In the genomic region with DNA sequence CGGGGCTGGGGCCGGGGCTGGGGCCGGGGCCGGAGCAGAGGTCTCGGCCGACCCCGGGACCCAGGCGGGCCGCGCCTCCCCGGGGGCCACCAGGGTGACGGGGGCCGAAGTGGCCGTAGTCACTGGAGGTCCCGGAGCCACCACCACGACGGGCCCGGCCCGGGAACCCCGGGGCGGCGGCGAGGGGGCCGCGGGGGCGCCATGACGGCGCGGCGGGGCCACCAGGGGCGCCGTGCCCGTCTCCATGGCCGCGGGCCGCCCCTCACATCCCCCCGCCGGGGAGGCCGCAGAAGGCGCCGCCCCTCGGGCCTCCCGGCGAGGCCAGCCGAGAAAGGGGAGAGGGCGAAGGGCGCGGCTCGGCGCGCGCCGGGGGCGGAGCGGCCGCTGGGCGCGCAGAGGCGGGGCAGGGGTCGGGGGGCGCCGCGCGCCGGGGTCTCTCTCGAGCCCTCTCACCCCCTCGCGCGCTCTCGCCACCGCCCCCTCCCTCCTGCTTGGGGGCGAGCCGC, we compare ENCODE assay signal across 8 cellular contexts. TPM values are rescaled to one million over a fixed set of nuclear protein-coding genes. Genes with fewer than 3 reads are reported as not detected.
DNase-seq lines count a peak whose midpoint lies in the region; ATAC-seq lines count a peak whose summit lies in the region.

No MANE protein-coding gene starts in this region.

- H3K79me1 ChIP-seq in mesenchymal stem cell (replicated peaks; ENCODE audit: low read length, poor library complexity, severe bottlenecking), result no peaks in the 10 kb centered on the region

- H4K8ac ChIP-seq in mesenchymal stem cell (ENCODE audit: low read length), result peak overlapping the region; percentile 31

- H3K27ac ChIP-seq in angular gyrus (ENCODE audit: low read depth, low read length), result peak overlapping the region; percentile 57
- no peak overlapping the region for H3K27ac ChIP-seq in mesenchymal stem cell (ENCODE audit: low read length, poor library complexity, severe bottlenecking)

- no peak overlapping the region for H2BK15ac ChIP-seq in mesenchymal stem cell (ENCODE audit: low read depth, poor library complexity, severe bottlenecking)

- peak overlapping the region; percentile 71 to 98 for H3K4me3 ChIP-seq in mesenchymal stem cell (ENCODE audit: insufficient read depth in 1 of 2, low read depth in 1 of 2, low read length in 2 of 2)

- H3K36me3 ChIP-seq in mesenchymal stem cell (ENCODE audit: control insufficient read depth in 1 of 2, insufficient read depth in 2 of 2, low read depth in 1 of 2, low read length in 2 of 2), result peaks cover 10 to 16% of the 10 kb centered on the region in 2 experiments

- H3K4me1 ChIP-seq in mesenchymal stem cell (ENCODE audit: control insufficient read depth, insufficient read depth, low read depth, low read length), result peaks cover 22% of the 10 kb centered on the region

- H4K91ac ChIP-seq in mesenchymal stem cell (ENCODE audit: low read length), result peak overlapping the region; percentile 29

- no peak overlapping the region for H2BK12ac ChIP-seq in mesenchymal stem cell (ENCODE audit: low read length in 2 of 2)

- no peaks in the 10 kb centered on the region for H3K27me3 ChIP-seq in mesenchymal stem cell (ENCODE audit: control insufficient read depth in 1 of 2, insufficient read depth in 1 of 2, low read length in 2 of 2)

- H3K9me3 ChIP-seq in mesenchymal stem cell (ENCODE audit: control insufficient read depth, low read length), result no peaks in the 10 kb centered on the region

- peak overlapping the region; percentile 93 for H3K4me2 ChIP-seq in mesenchymal stem cell (ENCODE audit: low read length, poor library complexity, severe bottlenecking)

- DNase-seq in mesenchymal stem cell (no peak), DMS114 treated with DMSO at 0.1 percent for 48 hours (lab: John Stamatoyannopoulos, UW; ENCODE audit: unreplicated experiment) (no peak), NCI-H1694 treated with DMSO at 0.1 percent for 48 hours (lab: John Stamatoyannopoulos, UW) (no peak), NCI-H2081 treated with DMSO at 0.1 percent for 48 hours (lab: John Stamatoyannopoulos, UW) (no peak), NCI-H146 (lab: John Stamatoyannopoulos, UW) (no peak)

- no peak overlapping the region for H2AK5ac ChIP-seq in mesenchymal stem cell (ENCODE audit: low read length, severe bottlenecking)

- no peak overlapping the region for H3K18ac ChIP-seq in mesenchymal stem cell (ENCODE audit: low read depth in 1 of 2, low read length in 2 of 2)

- no peak overlapping the region for H2AFZ ChIP-seq in mesenchymal stem cell (ENCODE audit: low read depth, low read length)

- WGBS in mesenchymal stem cell, result 2% methylated on average over 18 of the region's 73 CpGs

- peak; percentile 6 for ATAC-seq in GM18858 (IDR thresholded peaks at IDR 0.05; ENCODE audit: unreplicated experiment)
- ATAC-seq in HG03045 (IDR thresholded peaks at IDR 0.05; ENCODE audit: unreplicated experiment), result peak; percentile 0

- H3K4ac ChIP-seq in mesenchymal stem cell (ENCODE audit: low read depth in 1 of 2, low read length in 2 of 2), result peak overlapping the region in 1 of 2 experiments; percentile 81

- H2BK5ac ChIP-seq in mesenchymal stem cell (ENCODE audit: low read depth, low read length, poor library complexity, severe bottlenecking), result no peak overlapping the region

- no peak overlapping the region for H3K23ac ChIP-seq in mesenchymal stem cell (ENCODE audit: low read length in 2 of 2)

- H3K14ac ChIP-seq in mesenchymal stem cell (ENCODE audit: low read length in 2 of 2), result no peak overlapping the region

- peak overlapping the region; percentile 89 for H3K9ac ChIP-seq in mesenchymal stem cell (ENCODE audit: low read length)

- H2BK120ac ChIP-seq in mesenchymal stem cell (ENCODE audit: low read depth, low read length), result peak overlapping the region; percentile 66

RNA-seq across cellular contexts. Expression of gene TBC1D10B, which starts 0.3 kb away (rescaled TPM):
- 23.4 TPM for polyA plus RNA-seq in mesenchymal stem cell (2013, experiment 1 of 2)
- polyA plus RNA-seq in mesenchymal stem cell (2013, experiment 2 of 2), result 21.8 TPM

RNA-seq across cellular contexts. Expression of gene MYL11, which starts 4.6 kb away (rescaled TPM):
- 1.7 TPM for polyA plus RNA-seq in mesenchymal stem cell (2013, experiment 1 of 2)
- 3.1 TPM for polyA plus RNA-seq in mesenchymal stem cell (2013, experiment 2 of 2)

RNA-seq across cellular contexts. Expression of gene SEPTIN1, which starts 12.4 kb away (rescaled TPM):
- 1.3 TPM for polyA plus RNA-seq in mesenchymal stem cell (2013, experiment 1 of 2)
- polyA plus RNA-seq in mesenchymal stem cell (2013, experiment 2 of 2), result 1.3 TPM

RNA-seq across cellular contexts. Expression of gene CD2BP2, which starts 14.9 kb away (rescaled TPM):
- polyA plus RNA-seq in mesenchymal stem cell (2013, experiment 1 of 2), result 41.7 TPM
- 43.6 TPM for polyA plus RNA-seq in mesenchymal stem cell (2013, experiment 2 of 2)

RNA-seq across cellular contexts. Expression of gene ZNF48, which starts 25.2 kb away (rescaled TPM):
- 6.3 TPM for polyA plus RNA-seq in mesenchymal stem cell (2013, experiment 1 of 2)
- 5.5 TPM for polyA plus RNA-seq in mesenchymal stem cell (2013, experiment 2 of 2)
